ENCODE assay signal across 7 cellular contexts in the genomic region with DNA sequence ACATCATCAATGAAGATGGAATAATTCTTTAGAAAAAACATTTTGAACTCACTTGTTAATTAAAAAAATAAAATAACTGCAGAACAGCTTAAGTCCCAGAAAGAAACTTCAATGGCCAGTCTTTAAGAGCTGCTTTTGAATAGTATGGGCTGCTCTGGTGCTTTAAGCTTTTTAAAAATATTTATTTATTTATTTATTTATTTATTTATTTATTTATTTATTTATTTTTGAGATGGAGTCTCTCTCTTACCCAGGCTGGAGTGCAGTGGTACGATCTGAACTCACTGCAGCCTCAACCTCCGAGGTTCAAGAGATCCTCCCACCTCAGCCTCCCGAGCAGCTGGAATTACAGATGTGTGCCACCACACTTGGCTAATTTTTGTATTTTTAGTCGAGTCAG.
"Had no signal": no experiment of that assay in that cellular context is flagged by ENCODE, and none has a peak within 500 bp of the region (broad histone marks: within the 10 kb centered on the region; RNA-seq: fewer than 3 reads in every experiment).

No MANE protein-coding gene starts in this region.

- H3K27ac ChIP-seq: HL-60, KMS-11 had no signal

- H3K4me3 ChIP-seq: K562 had no signal

- H3K36me3 Mint-ChIP-seq: IgD-negative memory B cell had no signal

- H3K27ac Mint-ChIP-seq: IgD-negative memory B cell had no signal

- H3K27me3 Mint-ChIP-seq: IgD-negative memory B cell had no signal

- H3K9me3 Mint-ChIP-seq: IgD-negative memory B cell had no signal

- H3K4me3 Mint-ChIP-seq: IgD-negative memory B cell had no signal

- H3K4me1 Mint-ChIP-seq: IgD-negative memory B cell had no signal

- DNase-seq: IMR-90, KBM-7, KG1 had no signal
